ENCODE assay signal across 9 cellular contexts in genomic region chr22:37417264-37417663, GRCh38. TPM values are rescaled to one million over a fixed set of nuclear protein-coding genes. Genes with fewer than 3 reads are reported as not detected.
"Had no signal": no experiment of that assay in that cellular context is flagged by ENCODE, and none has a peak within 500 bp of the region (broad histone marks: within the 10 kb centered on the region; RNA-seq: fewer than 3 reads in every experiment).

No MANE protein-coding gene starts in this region.

- DNase-seq: heart right ventricle; islet precursor cell; left ventricle myocardium inferior; mesenchymal stem cell; stimulated activated CD4-positive, alpha-beta T cell treated with anti-CD3 and anti-CD28 coated beads, Interleukin-4, amount 100 ng/mL, for 4 hours; tibial artery had no signal

- H3K4me3 ChIP-seq: heart right ventricle, left ventricle myocardium inferior, tibial artery had no signal

- H3K27ac Mint-ChIP-seq: activated T-cell treated with anti-CD3 and anti-CD28 coated beads, Interleukin-2, amount 50 U/mL, for 72 hours had no signal

- H3K9me3 ChIP-seq: heart right ventricle, left ventricle myocardium inferior, neutrophil, tibial artery had no signal

- H3K4me3 Mint-ChIP-seq: activated T-cell treated with anti-CD3 and anti-CD28 coated beads, Interleukin-2, amount 50 U/mL, for 72 hours had no signal

- FAIRE-seq: frontal cortex had no signal

- H3K9me3 Mint-ChIP-seq: activated T-cell treated with anti-CD3 and anti-CD28 coated beads, Interleukin-2, amount 50 U/mL, for 72 hours had no signal

- H3K36me3 ChIP-seq: heart right ventricle, left ventricle myocardium inferior, neutrophil, tibial artery had no signal

- H3K27ac ChIP-seq: heart right ventricle, left ventricle myocardium inferior, neutrophil, tibial artery had no signal

RNA-seq across cellular contexts. Expression of gene ELFN2, which starts 10.0 kb away (rescaled TPM):
- total RNA-seq: left ventricle myocardium inferior had no signal
